ENCODE assay signal across 24 cellular contexts in the genomic region with DNA sequence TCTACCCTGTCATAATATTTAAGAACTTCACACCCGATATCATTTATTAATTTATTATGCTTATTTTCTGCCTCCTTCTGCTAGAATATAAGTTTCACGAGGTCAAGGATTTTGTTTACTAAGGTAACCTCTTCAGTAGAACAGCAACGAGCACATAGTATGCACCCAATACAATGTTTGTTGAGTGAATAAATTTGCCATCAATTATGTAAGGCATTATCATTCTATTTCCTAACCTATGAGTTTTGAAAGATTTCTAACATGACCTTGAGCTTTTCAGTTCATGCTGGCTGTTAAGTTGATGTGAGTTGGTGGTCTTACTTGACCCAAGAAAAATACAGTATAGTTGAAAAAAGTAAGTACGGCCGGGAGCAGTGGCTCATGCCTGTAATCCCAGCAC.
"Had no signal": no experiment of that assay in that cellular context is flagged by ENCODE, and none has a peak within 500 bp of the region (broad histone marks: within the 10 kb centered on the region; RNA-seq: fewer than 3 reads in every experiment).

No MANE protein-coding gene starts in this region.

- H3K4me3 ChIP-seq: MG63, SJCRH30 had no signal

- H3K27me3 ChIP-seq: MG63, SJCRH30 had no signal

- H3K27ac ChIP-seq: RWPE1, SJCRH30 had no signal

- H3K9me3 ChIP-seq: MG63, SJCRH30 had no signal

- DNase-seq: IMR-90; Karpas-422; KG1; MG63; NCI-H1092; NCI-H1105 treated with DMSO at 0.1 percent for 48 hours; NCI-H1417 treated with DMSO at 0.1 percent for 48 hours; NCI-H146; NCI-H1694 treated with DMSO at 0.1 percent for 48 hours; NCI-H2029; NCI-H2081 treated with DMSO at 0.1 percent for 48 hours; NCI-H2171; NCI-H226; NCI-H446; NCI-H510A; NCI-H524 treated with DMSO at 0.1 percent for 48 hours; NCI-H69; NCI-H82; NK-92 treated with Interleukin-12 subunit alpha and Interleukin-12 subunit beta, amount 100 ng/mL, for 24 hours; PC-3; SJCRH30 had no signal

- H3K36me3 ChIP-seq: MG63, SJCRH30 had no signal

- H3K4me1 ChIP-seq: SJCRH30 had no signal

- ATAC-seq: Panc1, PC-3, SK-N-SH treated with all-trans-retinoic acid at 6 μM for 48 hours had no signal
